1 cellular context compared by ENCODE assay signal in the genomic region with DNA sequence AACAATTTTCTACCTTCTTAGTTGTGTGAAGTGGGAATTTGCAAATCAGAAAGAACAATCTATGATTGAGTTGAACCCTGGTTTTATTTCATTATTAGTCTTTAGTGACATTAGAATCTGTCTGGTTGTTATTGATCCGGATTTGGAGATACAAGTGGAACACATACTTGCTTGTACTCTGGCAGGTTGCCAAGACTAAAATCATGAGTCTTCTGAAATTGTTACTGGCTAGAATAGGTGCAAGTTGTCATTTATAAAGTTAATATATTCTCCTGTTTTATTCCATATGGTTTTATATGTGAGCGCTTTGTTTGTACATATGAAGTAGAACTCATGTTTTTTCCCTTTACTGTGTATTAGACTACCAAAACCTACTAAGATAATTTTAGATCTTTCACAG.
TF ChIP-seq lines count a peak whose summit lies in the region.

No MANE protein-coding gene starts in this region.

TF ChIP-seq in HepG2, 621 proteins besides CTCF, POLR2A, EP300 and RAD21:
- TF ChIP-seq CREB1 (IDR thresholded peaks at IDR 0.05) (no peak), CREB1 (CRISPR knock-in tag; IDR thresholded peaks at IDR 0.05) (no peak), LCORL (IDR thresholded peaks at IDR 0.05) (peak; percentile 68), LCORL (CRISPR knock-in tag; IDR thresholded peaks at IDR 0.05) (no peak)
